In genomic region chr3:166211451-166211850, GRCh38 we compare ENCODE assay signal across 20 cellular contexts.
DNase-seq lines count a peak whose midpoint lies in the region; ATAC-seq and TF ChIP-seq lines count a peak whose summit lies in the region.
"Had no signal": no experiment of that assay in that cellular context is flagged by ENCODE, and none has a peak within 500 bp of the region (broad histone marks: within the 10 kb centered on the region; RNA-seq: fewer than 3 reads in every experiment).

No MANE protein-coding gene starts in this region.

- no peak overlapping the region for H2BK12ac ChIP-seq in neuronal stem cell (ENCODE audit: low read length)

- H3K4me1 Mint-ChIP-seq in endodermal cell (peaks cover 10% of the 10 kb centered on the region), nephron progenitor cell (no peaks in the 10 kb centered on the region)
- H3K4me1 Mint-ChIP-seq: CD8-positive, alpha-beta memory T cell had no signal

- ATAC-seq in GM21825 (IDR thresholded peaks at IDR 0.05; ENCODE audit: unreplicated experiment) (no peak), sciatic nerve (no peak)
- ATAC-seq: Right ventricle myocardium inferior had no signal

- no peak overlapping the region for H2BK5ac ChIP-seq in neuronal stem cell (ENCODE audit: low read length)

- H3K27ac ChIP-seq in endodermal cell (ENCODE audit: low read depth, low read length) (no peak overlapping the region), neuronal stem cell (replicated peaks; ENCODE audit: low read length) (peak overlapping the region; percentile 21)
- H3K27ac ChIP-seq: C4-2B had no signal

- H2BK15ac ChIP-seq in neuronal stem cell (ENCODE audit: low read length): no peak overlapping the region

- no peaks in the 10 kb centered on the region for H3K79me1 ChIP-seq in neuronal stem cell (ENCODE audit: low read depth, low read length)

- H3K9ac ChIP-seq in endodermal cell (ENCODE audit: extremely low read depth, low read length, poor library complexity, severe bottlenecking) (no peak overlapping the region), neuronal stem cell (ENCODE audit: low read depth, low read length, poor library complexity) (no peak overlapping the region)

- no peak for TF ChIP-seq CTCF in endodermal cell (conservative IDR thresholded peaks at IDR 0.05)
- no peak for TF ChIP-seq CTCF in nephron progenitor cell (IDR thresholded peaks at IDR 0.05)

- H3K4me1 ChIP-seq in endodermal cell (ENCODE audit: control insufficient read depth, insufficient read depth, low read length): no peaks in the 10 kb centered on the region
- peaks cover 0 to 2% of the 10 kb centered on the region in 2 donors for H3K4me1 ChIP-seq in neuronal stem cell (ENCODE audit: control insufficient read depth in 2 of 2, insufficient read depth in 1 of 2, low read depth in 1 of 2, low read length in 2 of 2)

- no peak overlapping the region for H3K14ac ChIP-seq in neuronal stem cell (ENCODE audit: low read length)

- H2BK120ac ChIP-seq in neuronal stem cell (ENCODE audit: low read depth, low read length): no peak overlapping the region

- no peak overlapping the region for H3K4me3 Mint-ChIP-seq in endodermal cell
- no peak overlapping the region for H3K4me3 Mint-ChIP-seq in nephron progenitor cell
- H3K4me3 Mint-ChIP-seq: CD8-positive, alpha-beta memory T cell had no signal

- whole genome bisulfite sequencing in endodermal cell (ENCODE audit: insufficient coverage in 1 of 2, insufficient read length in 1 of 2), 2 experiments: 79 to 100% methylated on average over 2 to 4 of the region's 4 CpGs
- WGBS in neuronal stem cell (ENCODE audit: extremely low coverage in 2 of 2, insufficient read length in 2 of 2, insufficient replicate concordance in 1 of 2), 2 donors: no CpG with 5 or more reads among the region's 4 CpGs

- no peak overlapping the region for H3K4me2 ChIP-seq in neuronal stem cell (ENCODE audit: insufficient read depth, low read length, poor library complexity, severe bottlenecking)

- no peak overlapping the region for H4K8ac ChIP-seq in neuronal stem cell (ENCODE audit: low read depth, low read length)

- H2AK5ac ChIP-seq in neuronal stem cell (ENCODE audit: low read depth, low read length): no peak overlapping the region

- H3K27ac Mint-ChIP-seq in endodermal cell: peak overlapping the region; percentile 49
- H3K27ac Mint-ChIP-seq in nephron progenitor cell: no peak overlapping the region
- H3K27ac Mint-ChIP-seq: CD8-positive, alpha-beta memory T cell had no signal

- H4K91ac ChIP-seq in neuronal stem cell (ENCODE audit: low read depth, low read length, poor library complexity): no peak overlapping the region

- H3K4ac ChIP-seq in neuronal stem cell (ENCODE audit: low read length): no peak overlapping the region

- no peak overlapping the region for H3K23ac ChIP-seq in neuronal stem cell (ENCODE audit: low read depth, low read length, poor library complexity)

- H3K9me3 ChIP-seq in endodermal cell (ENCODE audit: control insufficient read depth, low read length): no peaks in the 10 kb centered on the region
- H3K9me3 ChIP-seq in neuronal stem cell (replicated peaks in 1 of 2; ENCODE audit: control insufficient read depth in 2 of 2, insufficient read depth in 1 of 2, low read depth in 1 of 2, low read length in 2 of 2): no peaks in the 10 kb centered on the region

- no peaks in the 10 kb centered on the region for H3K36me3 ChIP-seq in endodermal cell (ENCODE audit: control insufficient read depth, insufficient read depth, low read length)
- H3K36me3 ChIP-seq in neuronal stem cell (replicated peaks in 1 of 2; ENCODE audit: control insufficient read depth in 2 of 2, insufficient read depth in 2 of 2, low read length in 2 of 2): no peaks in the 10 kb centered on the region

- H3K4me3 ChIP-seq in endodermal cell (ENCODE audit: low read length): no peak overlapping the region
- no peak overlapping the region for H3K4me3 ChIP-seq in neuronal stem cell (ENCODE audit: low read length in 2 of 2)

- intact Hi-C loops in sciatic nerve (cut with DNase I): no loop called here

- no peaks in the 10 kb centered on the region for H3K27me3 ChIP-seq in endodermal cell (ENCODE audit: control insufficient read depth, insufficient read depth, low read length, poor library complexity, severe bottlenecking)
- H3K27me3 ChIP-seq in neuronal stem cell (ENCODE audit: control insufficient read depth in 3 of 3, insufficient read depth in 3 of 3, low read depth in 1 of 3, low read length in 3 of 3): no peaks in the 10 kb centered on the region

- H3K36me3 Mint-ChIP-seq in endodermal cell (ENCODE audit: low read depth) (no peaks in the 10 kb centered on the region), nephron progenitor cell (ENCODE audit: low read depth) (no peaks in the 10 kb centered on the region)
- H3K36me3 Mint-ChIP-seq: CD8-positive, alpha-beta memory T cell had no signal

- H3K18ac ChIP-seq in neuronal stem cell (ENCODE audit: low read length): no peak overlapping the region

- H3K9me3 Mint-ChIP-seq in endodermal cell (no peaks in the 10 kb centered on the region), nephron progenitor cell (no peaks in the 10 kb centered on the region)

- peak; percentile 10 for DNase-seq in D341Med (ENCODE audit: low spot score)
- DNase-seq in NCI-H82 (lab: John Stamatoyannopoulos, UW): peak; percentile 86
- peak; percentile 36 for DNase-seq in endodermal cell
- DNase-seq in neuronal stem cell (ENCODE audit: low spot score): peak; percentile 43
- no peak for DNase-seq in anterior cingulate cortex (lab: John Stamatoyannopoulos, UW)
- no peak for DNase-seq in nephron progenitor cell
- DNase-seq in sciatic nerve (ENCODE audit: low spot score): no peak
- DNase-seq: CD8-positive, alpha-beta memory T cell; DMS53; GDM1; KG1; NCI-H1092; NCI-H1436; NCI-H2029; NCI-H2227 treated with DMSO at 0.1 percent for 48 hours; NCI-H510A treated with DMSO at 0.1 percent for 48 hours; OCI-M1 had no signal

- H2AFZ ChIP-seq in neuronal stem cell (ENCODE audit: low read length): peak overlapping the region; percentile 11

- H3K27me3 Mint-ChIP-seq in endodermal cell (ENCODE audit: insufficient read depth): no peaks in the 10 kb centered on the region
- H3K27me3 Mint-ChIP-seq in nephron progenitor cell (ENCODE audit: low read depth, poor library complexity): no peaks in the 10 kb centered on the region
- H3K27me3 Mint-ChIP-seq: CD8-positive, alpha-beta memory T cell had no signal

Comparison
In these comparisons a context has a peak if more than half of its experiments do, and no peak if none do; other contexts are left out.
1. DNase-seq: peak in D341Med (single experiment), NCI-H82 (single experiment), endodermal cell (single experiment) and neuronal stem cell (single experiment); none in anterior cingulate cortex (0 of 58), nephron progenitor cell (single experiment) and sciatic nerve (single experiment).